Comparison of ENCODE assay signal across 10 cellular contexts in genomic region chr3:49359623-49360022, GRCh38. TPM values are rescaled to one million over a fixed set of nuclear protein-coding genes. Genes with fewer than 3 reads are reported as not detected.
DNase-seq lines count a peak whose midpoint lies in the region; ATAC-seq, FAIRE-seq and TF ChIP-seq lines count a peak whose summit lies in the region.
"Had no signal": no experiment of that assay in that cellular context is flagged by ENCODE, and none has a peak within 500 bp of the region (broad histone marks: within the 10 kb centered on the region; RNA-seq: fewer than 3 reads in every experiment).

No MANE protein-coding gene starts in this region.

- peak overlapping the region; percentile 91 for H3K4me3 Mint-ChIP-seq in CD8-positive, alpha-beta T cell
- peak overlapping the region in 6 of 10 donors; percentile 19 to 98 (median 96) for H3K4me3 Mint-ChIP-seq in naive thymus-derived CD8-positive, alpha-beta T cell

- POLR2A ChIA-PET in CD8-positive, alpha-beta T cell (lab: Charles Lee), result interaction anchor here (5.5 kb wide), 1 partner anchor 20 kb away, joined by 55 read pairs; the partner anchor contains the start of gene USP4
- POLR2A ChIA-PET in GM12878 (lab: Charles Lee), result interaction anchor here (0.9 to 4.2 kb wide), 6 partner anchors 15 to 111 kb away, joined by 3 to 40 read pairs (median 4); partner anchors contain the start of genes TCTA and USP4
- POLR2A ChIA-PET in naive thymus-derived CD8-positive, alpha-beta T cell (lab: Charles Lee), result interaction anchor here (0.6 to 4.9 kb wide), 8 partner anchors 20 to 110 kb away, joined by 4 to 69 read pairs (median 6); partner anchors contain the start of genes DAG1, NICN1, RHOA and TCTA

- in situ Hi-C loops in GM12878 (cut with MboI), result no loop called here

- intact Hi-C loops in CD8-positive, alpha-beta T cell (cut with DNase I, micrococcal nuclease), result loop anchor here (5.0 kb wide), 1 partner anchor 88 kb away; no protein-coding TSS in a partner anchor
- intact Hi-C loops in GM12878 (cut with micrococcal nuclease; ENCODE audit: unreplicated experiment), result loop anchor here (5.0 kb wide), 1 partner anchor 48 kb away; no protein-coding TSS in a partner anchor

- no peaks in the 10 kb centered on the region for H3K9me3 Mint-ChIP-seq in CD8-positive, alpha-beta T cell
- no peaks in the 10 kb centered on the region for H3K9me3 Mint-ChIP-seq in naive thymus-derived CD8-positive, alpha-beta T cell

- CTCF ChIA-PET in CD8-positive, alpha-beta T cell (lab: Charles Lee), result interaction anchor here (0.9 to 1.6 kb wide), 5 partner anchors 12 to 189 kb away, joined by 3 to 8 read pairs (median 3); partner anchors contain the start of genes KLHDC8B and USP4
- CTCF ChIA-PET in GM12878 (lab: Yijun Ruan, JAX), result interaction anchor here (0.9 to 4.1 kb wide), 4 partner anchors 10 to 28 kb away, joined by 3 to 32 read pairs (median 4); partner anchors contain the start of gene USP4

- H3K4me1 Mint-ChIP-seq in CD8-positive, alpha-beta T cell (ENCODE audit: low read depth), result peaks cover 39% of the 10 kb centered on the region
- peaks cover 16 to 50% (median 35%) of the 10 kb centered on the region in 4 donors for H3K4me1 Mint-ChIP-seq in naive thymus-derived CD8-positive, alpha-beta T cell

- H3K4me2 ChIP-seq in GM12878 (ENCODE audit: control insufficient read depth, insufficient read depth), result no peak overlapping the region

- no peak overlapping the region for H3K9ac ChIP-seq in GM12878 (ENCODE audit: control insufficient read depth, insufficient read depth, low read length)

- no peak for DNase-seq in CD8-positive, alpha-beta T cell
- DNase-seq in LoVo (ENCODE audit: low spot score), result peak; percentile 37
- DNase-seq in GM12878 (ENCODE audit: low read depth, low spot score), result no peak
- no peak for DNase-seq in naive thymus-derived CD8-positive, alpha-beta T cell

- H3K27me3 ChIP-seq in CD8-positive, alpha-beta T cell (ENCODE audit: insufficient read depth, low read length), result no peaks in the 10 kb centered on the region
- no peaks in the 10 kb centered on the region for H3K27me3 ChIP-seq in GM12878 (replicated peaks in 1 of 2; ENCODE audit: control insufficient read depth in 2 of 2, insufficient read depth in 2 of 2, low read length in 1 of 2)

- no TSS peak for BruUV-seq in GM12878 (replicated peaks; lab: Mats Ljungman, UMichigan)

- H3K4me1 ChIP-seq in CD8-positive, alpha-beta T cell (ENCODE audit: insufficient read depth, low read length), result peaks cover 26% of the 10 kb centered on the region
- peaks cover 11% of the 10 kb centered on the region for H3K4me1 ChIP-seq in GM12878 (ENCODE audit: control insufficient read depth, insufficient read depth, low read length)

- no peak overlapping the region for H3K27ac Mint-ChIP-seq in CD8-positive, alpha-beta T cell
- peak overlapping the region in 8 of 10 donors; percentile 60 to 97 (median 89) for H3K27ac Mint-ChIP-seq in naive thymus-derived CD8-positive, alpha-beta T cell

- SMC1A ChIA-PET in GM12878 (lab: Charles Lee; ENCODE audit: uncharacterized antibody, unreplicated experiment), result interaction anchor here (0.6 to 5.0 kb wide), 7 partner anchors 15 to 53 kb away, joined by 3 to 34 read pairs (median 5); partner anchors contain the start of genes RHOA, TCTA and USP4

- no peak overlapping the region for H3K4me3 ChIP-seq in CD8-positive, alpha-beta T cell (ENCODE audit: low read depth, low read length)
- H3K4me3 ChIP-seq in GM12878, result no peak overlapping the region

- peaks cover 27% of the 10 kb centered on the region for H3K79me2 ChIP-seq in GM12878 (ENCODE audit: control insufficient read depth, insufficient read depth, low read length)

- FAIRE-seq in GM12878 (lab: Jason Lieb, UNC), result no peak
- FAIRE-seq: islet of Langerhans had no signal

- no peak overlapping the region for H2AFZ ChIP-seq in GM12878 (ENCODE audit: control insufficient read depth, low read depth, low read length)

- 94% methylated on average over 2 of the region's 2 CpGs for WGBS in GM12878 (ENCODE audit: insufficient coverage, insufficient replicate concordance, low lambda C conversion rate, missing lambda C conversion rate)

- TF ChIP-seq CTCF in CD8-positive, alpha-beta T cell (IDR thresholded peaks at IDR 0.05), result no peak
- TF ChIP-seq CTCF in GM12878 (IDR thresholded peaks at IDR 0.05 in 2 of 3, conservative IDR thresholded peaks at IDR 0.05 in 1 of 3; ENCODE audit: control insufficient read depth in 2 of 3, extremely low read depth in 1 of 3, insufficient read depth in 1 of 3, low read depth in 3 of 3, low read length in 3 of 3), result no peak

- peaks cover 58% of the 10 kb centered on the region for H3K36me3 Mint-ChIP-seq in CD8-positive, alpha-beta T cell
- peaks cover 0 to 61% (median 20%) of the 10 kb centered on the region in 3 donors for H3K36me3 Mint-ChIP-seq in naive thymus-derived CD8-positive, alpha-beta T cell

- RAD21 ChIA-PET in GM12878 (lab: Charles Lee; ENCODE audit: unreplicated experiment), result interaction anchor here (1.1 to 2.9 kb wide), 4 partner anchors 16 to 57 kb away, joined by 3 to 31 read pairs (median 5); partner anchors contain the start of gene USP4

- peaks cover 11% of the 10 kb centered on the region for H3K36me3 ChIP-seq in CD8-positive, alpha-beta T cell (ENCODE audit: insufficient read depth, low read length)
- H3K36me3 ChIP-seq in GM12878 (ENCODE audit: control insufficient read depth in 2 of 2, insufficient read depth in 2 of 2, low read length in 1 of 2), result peaks cover 15 to 30% of the 10 kb centered on the region in 2 experiments

- H3K9me3 ChIP-seq in CD8-positive, alpha-beta T cell (ENCODE audit: low read length), result no peaks in the 10 kb centered on the region
- no peaks in the 10 kb centered on the region for H3K9me3 ChIP-seq in GM12878 (replicated peaks; ENCODE audit: control insufficient read depth, insufficient read depth, low read length)

- ATAC-seq in CD8-positive, alpha-beta T cell, result no peak
- no peak for ATAC-seq in GM12878
- ATAC-seq in naive thymus-derived CD8-positive, alpha-beta T cell, result no peak
- no peak for ATAC-seq in GM21737 (IDR thresholded peaks at IDR 0.05; ENCODE audit: unreplicated experiment)
- no peak for ATAC-seq in HG02852 (IDR thresholded peaks at IDR 0.05; ENCODE audit: unreplicated experiment)
- no peak for ATAC-seq in GM21390 (IDR thresholded peaks at IDR 0.05; ENCODE audit: unreplicated experiment)
- ATAC-seq in HG02588 (IDR thresholded peaks at IDR 0.05; ENCODE audit: unreplicated experiment), result no peak
- ATAC-seq: Right ventricle myocardium inferior had no signal

- TF ChIP-seq RAD21 in GM12878 (IDR thresholded peaks at IDR 0.05; ENCODE audit: insufficient read depth, low read depth, low read length), result no peak

- TF ChIP-seq POLR2A in GM12878 (IDR thresholded peaks at IDR 0.05; ENCODE audit: low read depth, low read length), result no peak

- H3K27ac ChIP-seq in CD8-positive, alpha-beta T cell (ENCODE audit: low read depth, low read length), result no peak overlapping the region
- peak overlapping the region; percentile 96; the same call in 1 of the 2 replicates for H3K27ac ChIP-seq in GM12878 (ENCODE audit: control insufficient read depth, insufficient read depth)

- no peak for TF ChIP-seq EP300 in GM12878 (IDR thresholded peaks at IDR 0.05; ENCODE audit: borderline replicate concordance in 1 of 2, control insufficient read depth in 1 of 2, low read depth in 2 of 2, low read length in 2 of 2)

- no peaks in the 10 kb centered on the region for H3K27me3 Mint-ChIP-seq in CD8-positive, alpha-beta T cell (ENCODE audit: low read depth)
- H3K27me3 Mint-ChIP-seq in naive thymus-derived CD8-positive, alpha-beta T cell, result no peaks in the 10 kb centered on the region

- H4K20me1 ChIP-seq in GM12878 (ENCODE audit: control insufficient read depth, insufficient read depth), result no peaks in the 10 kb centered on the region

RNA-seq across cellular contexts. Expression of gene GPX1, which starts 1.5 kb away (rescaled TPM):
- 10 to 100 TPM; 24.4 to 27.8 TPM for total RNA-seq in CD8-positive, alpha-beta T cell
- 28.0 and 29.5 TPM in 2 replicates for total RNA-seq in GM12878 (2013; cell fraction: nucleolus; rRNA removed)
- total RNA-seq in GM12878 (2014; rRNA removed), result 639 and 705 TPM in 2 replicates
- total RNA-seq in GM12878 (2014; rRNA removed; fragmentation: Illumina TruSeq; extraction: Trizol), result 210 and 245 TPM in 2 replicates
- total RNA-seq in GM12878 (2021), result 555 and 560 TPM in 2 replicates
- polyA plus RNA-seq in GM12878 (2011; ENCODE audit: low read depth), result 149 TPM
- 70.8 and 155 TPM in 2 replicates for polyA plus RNA-seq in GM12878 (2011; rRNA removed)
- 287 and 437 TPM in 2 replicates for polyA plus RNA-seq in GM12878 (2011; cell fraction: cytosol; rRNA removed)
- polyA plus RNA-seq in GM12878 (2011; cell fraction: nucleus; rRNA removed), result 173 and 177 TPM in 2 replicates
- 320 and 364 TPM in 2 replicates for polyA plus RNA-seq in GM12878 (2012)
- polyA plus RNA-seq in GM12878 (2014; fragmentation: Illumina TruSeq; extraction: Trizol), result 12.8 and 143 TPM in 2 replicates
- polyA plus RNA-seq in GM12878 (2014; fragmentation: Nextera tagmentation; extraction: Ambion mirVana), result 100 to 1,000 TPM in 1 of 2 experiments, 10 to 100 TPM in 1; 32.0 to 174 TPM
- 947 and 967 TPM in 2 replicates for polyA plus RNA-seq in GM12878 (2014; rRNA removed)
- polyA plus RNA-seq in GM12878 (2016; fragmentation: Nextera tagmentation; extraction: Ambion mirVana), result 1,000 to 10,000 TPM; 1,103 to 1,121 TPM
- polyA minus RNA-seq in GM12878 (2011; rRNA and poly(A)+ RNA removed), result 42.4 and 98.3 TPM in 2 replicates
- polyA minus RNA-seq in GM12878 (2011; cell fraction: cytosol; rRNA and poly(A)+ RNA removed), result 48.2 and 50.4 TPM in 2 replicates
- polyA minus RNA-seq in GM12878 (2011; cell fraction: nucleus; rRNA and poly(A)+ RNA removed), result 27.4 and 51.1 TPM in 2 replicates
- total RNA-seq in naive thymus-derived CD8-positive, alpha-beta T cell, result 10 to 100 TPM; 73.6 to 83.7 TPM
- polyA plus RNA-seq in naive thymus-derived CD8-positive, alpha-beta T cell, result 100 to 1,000 TPM; 149 to 249 (median 224) TPM

RNA-seq across cellular contexts. Expression of gene USP4, which starts 19.8 kb away (rescaled TPM):
- total RNA-seq in CD8-positive, alpha-beta T cell, result 10 to 100 TPM; 78.0 to 92.4 TPM
- 110 and 117 TPM in 2 replicates for total RNA-seq in GM12878 (2013; cell fraction: nucleolus; rRNA removed)
- 24.8 and 26.5 TPM in 2 replicates for total RNA-seq in GM12878 (2014; rRNA removed)
- 57.6 and 58.8 TPM in 2 replicates for total RNA-seq in GM12878 (2014; rRNA removed; fragmentation: Illumina TruSeq; extraction: Trizol)
- 68.4 and 75.8 TPM in 2 replicates for total RNA-seq in GM12878 (2021)
- polyA plus RNA-seq in GM12878 (2011; ENCODE audit: low read depth), result 45.0 TPM
- polyA plus RNA-seq in GM12878 (2011; rRNA removed), result 72.1 and 77.1 TPM in 2 replicates
- 58.3 and 61.3 TPM in 2 replicates for polyA plus RNA-seq in GM12878 (2011; cell fraction: cytosol; rRNA removed)
- 74.7 and 82.1 TPM in 2 replicates for polyA plus RNA-seq in GM12878 (2011; cell fraction: nucleus; rRNA removed)
- polyA plus RNA-seq in GM12878 (2012), result 46.7 and 50.0 TPM in 2 replicates
- 70.6 and 80.9 TPM in 2 replicates for polyA plus RNA-seq in GM12878 (2014; fragmentation: Illumina TruSeq; extraction: Trizol)
- polyA plus RNA-seq in GM12878 (2014; fragmentation: Nextera tagmentation; extraction: Ambion mirVana), result 10 to 100 TPM; 40.3 to 49.3 TPM
- polyA plus RNA-seq in GM12878 (2014; rRNA removed), result 62.3 and 69.3 TPM in 2 replicates
- 10 to 100 TPM; 69.6 to 69.7 TPM for polyA plus RNA-seq in GM12878 (2016; fragmentation: Nextera tagmentation; extraction: Ambion mirVana)
- polyA minus RNA-seq in GM12878 (2011; rRNA and poly(A)+ RNA removed), result 107 and 161 TPM in 2 replicates
- 24.5 and 27.2 TPM in 2 replicates for polyA minus RNA-seq in GM12878 (2011; cell fraction: cytosol; rRNA and poly(A)+ RNA removed)
- polyA minus RNA-seq in GM12878 (2011; cell fraction: nucleus; rRNA and poly(A)+ RNA removed), result 36.3 and 64.6 TPM in 2 replicates
- 100 to 1,000 TPM; 108 to 118 TPM for total RNA-seq in naive thymus-derived CD8-positive, alpha-beta T cell
- polyA plus RNA-seq in naive thymus-derived CD8-positive, alpha-beta T cell, result 10 to 100 TPM; 49.6 to 69.1 (median 50.6) TPM

RNA-seq across cellular contexts. Expression of gene RHOA, which starts 52.2 kb away (rescaled TPM):
- total RNA-seq in CD8-positive, alpha-beta T cell, result 100 to 1,000 TPM; 271 to 294 TPM
- total RNA-seq in GM12878 (2013; cell fraction: nucleolus; rRNA removed), result 56.0 and 62.2 TPM in 2 replicates
- 246 and 269 TPM in 2 replicates for total RNA-seq in GM12878 (2014; rRNA removed)
- total RNA-seq in GM12878 (2014; rRNA removed; fragmentation: Illumina TruSeq; extraction: Trizol), result 414 and 415 TPM in 2 replicates
- total RNA-seq in GM12878 (2021), result 463 and 474 TPM in 2 replicates
- polyA plus RNA-seq in GM12878 (2011; ENCODE audit: low read depth), result 370 TPM
- polyA plus RNA-seq in GM12878 (2011; rRNA removed), result 265 and 285 TPM in 2 replicates
- 340 and 373 TPM in 2 replicates for polyA plus RNA-seq in GM12878 (2011; cell fraction: cytosol; rRNA removed)
- polyA plus RNA-seq in GM12878 (2011; cell fraction: nucleus; rRNA removed), result 212 and 231 TPM in 2 replicates
- 407 and 450 TPM in 2 replicates for polyA plus RNA-seq in GM12878 (2012)
- 568 and 674 TPM in 2 replicates for polyA plus RNA-seq in GM12878 (2014; fragmentation: Illumina TruSeq; extraction: Trizol)
- 1,000 to 10,000 TPM in 1 of 2 experiments, 100 to 1,000 TPM in 1; 696 to 1,049 TPM for polyA plus RNA-seq in GM12878 (2014; fragmentation: Nextera tagmentation; extraction: Ambion mirVana)
- 332 and 351 TPM in 2 replicates for polyA plus RNA-seq in GM12878 (2014; rRNA removed)
- polyA plus RNA-seq in GM12878 (2016; fragmentation: Nextera tagmentation; extraction: Ambion mirVana), result 100 to 1,000 TPM; 683 to 684 TPM
- polyA minus RNA-seq in GM12878 (2011; rRNA and poly(A)+ RNA removed), result 265 and 343 TPM in 2 replicates
- 183 and 242 TPM in 2 replicates for polyA minus RNA-seq in GM12878 (2011; cell fraction: cytosol; rRNA and poly(A)+ RNA removed)
- polyA minus RNA-seq in GM12878 (2011; cell fraction: nucleus; rRNA and poly(A)+ RNA removed), result 51.5 and 60.5 TPM in 2 replicates
- 100 to 1,000 TPM; 235 to 254 TPM for total RNA-seq in naive thymus-derived CD8-positive, alpha-beta T cell
- 100 to 1,000 TPM; 478 to 683 (median 552) TPM for polyA plus RNA-seq in naive thymus-derived CD8-positive, alpha-beta T cell

RNA-seq across cellular contexts. Expression of gene TCTA, which starts 52.6 kb away (rescaled TPM):
- total RNA-seq in CD8-positive, alpha-beta T cell, result 10 to 100 TPM; 19.8 to 21.1 TPM
- total RNA-seq in GM12878 (2013; cell fraction: nucleolus; rRNA removed), result 34.8 and 38.6 TPM in 2 replicates
- total RNA-seq in GM12878 (2014; rRNA removed) (17.3 and 17.7 TPM in 2 replicates), GM12878 (2014; rRNA removed; fragmentation: Illumina TruSeq; extraction: Trizol) (12.7 and 13.7 TPM in 2 replicates), GM12878 (2021) (17.7 and 18.3 TPM in 2 replicates)
- polyA plus RNA-seq in GM12878 (2011; ENCODE audit: low read depth), result 12.8 TPM
- polyA plus RNA-seq in GM12878 (2011; rRNA removed) (11.6 and 18.2 TPM in 2 replicates), GM12878 (2014; fragmentation: Illumina TruSeq; extraction: Trizol) (27.6 and 30.5 TPM in 2 replicates), GM12878 (2014; fragmentation: Nextera tagmentation; extraction: Ambion mirVana) (1 to 10 TPM; 6.5 to 7.1 TPM), GM12878 (2014; rRNA removed) (22.4 and 25.5 TPM in 2 replicates), GM12878 (2016; fragmentation: Nextera tagmentation; extraction: Ambion mirVana) (10 to 100 TPM; 27.6 to 27.9 TPM)
- polyA plus RNA-seq in GM12878 (2011; cell fraction: cytosol; rRNA removed), result 25.0 and 27.8 TPM in 2 replicates
- 9.3 and 9.7 TPM in 2 replicates for polyA plus RNA-seq in GM12878 (2011; cell fraction: nucleus; rRNA removed)
- 13.8 and 18.9 TPM in 2 replicates for polyA plus RNA-seq in GM12878 (2012)
- polyA minus RNA-seq in GM12878 (2011; rRNA and poly(A)+ RNA removed), result 19.4 and 27.8 TPM in 2 replicates
- 6.1 and 8.2 TPM in 2 replicates for polyA minus RNA-seq in GM12878 (2011; cell fraction: cytosol; rRNA and poly(A)+ RNA removed)
- 12.0 and 24.1 TPM in 2 replicates for polyA minus RNA-seq in GM12878 (2011; cell fraction: nucleus; rRNA and poly(A)+ RNA removed)
- 10 to 100 TPM; 34.0 to 34.1 TPM for total RNA-seq in naive thymus-derived CD8-positive, alpha-beta T cell
- 10 to 100 TPM; 37.6 to 48.8 (median 45.5) TPM for polyA plus RNA-seq in naive thymus-derived CD8-positive, alpha-beta T cell
